37 cellular contexts compared by ENCODE assay signal in the genomic region with DNA sequence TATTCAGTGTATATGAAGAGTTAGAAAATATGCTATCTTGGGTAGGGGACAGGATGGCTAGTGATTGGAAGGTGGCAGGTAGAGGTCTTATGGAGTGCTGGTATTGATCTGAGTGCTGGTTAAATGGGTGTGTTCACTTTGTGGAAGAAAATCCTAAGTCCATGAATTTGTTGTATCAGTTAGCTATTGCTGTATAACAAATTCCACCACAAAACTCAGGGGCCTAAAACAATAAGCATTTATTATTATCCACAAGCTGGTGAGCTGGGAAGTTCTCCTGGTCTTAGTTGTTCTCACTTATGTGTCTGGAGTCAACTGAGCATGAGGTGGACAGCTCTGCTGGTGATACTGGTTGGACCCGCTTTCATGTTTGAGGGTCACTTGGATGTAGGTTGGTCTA.
"Had no signal": no experiment of that assay in that cellular context is flagged by ENCODE, and none has a peak within 500 bp of the region (broad histone marks: within the 10 kb centered on the region; RNA-seq: fewer than 3 reads in every experiment).

No MANE protein-coding gene starts in this region.

- H3K27me3 ChIP-seq: adrenal gland, body of pancreas, breast epithelium, Peyer's patch had no signal

- ATAC-seq: activated naive CD4-positive, alpha-beta T cell treated with anti-CD3 and anti-CD28 coated beads, Interleukin-2, amount 50 U/mL, for 72 hours; activated T-cell treated with anti-CD3 and anti-CD28 coated beads, Interleukin-2, amount 50 U/mL, for 4 hours; body of pancreas; PC-3; Right ventricle myocardium inferior; SK-N-SH treated with all-trans-retinoic acid at 6 μM for 48 hours had no signal

- H3K36me3 Mint-ChIP-seq: activated CD4-positive, alpha-beta memory T cell treated with anti-CD3 and anti-CD28 coated beads for 36 hours; activated naive CD4-positive, alpha-beta T cell treated with anti-CD3 and anti-CD28 coated beads, Interleukin-2, amount 50 U/mL, for 72 hours had no signal

- H3K36me3 ChIP-seq: adrenal gland, breast epithelium, Peyer's patch had no signal

- H3K4me3 ChIP-seq: adrenal gland, body of pancreas, breast epithelium, Peyer's patch had no signal

- H3K27ac Mint-ChIP-seq: activated B cell treated with CpG ODN at 0.5 μM for 24 hours; activated CD4-positive, alpha-beta memory T cell treated with anti-CD3 and anti-CD28 coated beads for 36 hours; activated naive CD4-positive, alpha-beta T cell treated with anti-CD3 and anti-CD28 coated beads for 36 hours; activated naive CD4-positive, alpha-beta T cell treated with anti-CD3 and anti-CD28 coated beads, Interleukin-2, amount 50 U/mL, for 72 hours; activated T-helper 1 cell treated with anti-CD3 and anti-CD28 coated beads, Interleukin-12 subunit alpha, Interleukin-12 subunit beta, Interleukin-2, Interleukin-4 antibody, amounts not matched to agents 30 ng/mL and 10 ng/mL and 1 ng/mL, durations not matched to agents 14 hours and 24 hours and 36 hours had no signal

- H3K27me3 Mint-ChIP-seq: activated B cell treated with CpG ODN at 0.5 μM for 24 hours; activated CD4-positive, alpha-beta memory T cell treated with anti-CD3 and anti-CD28 coated beads for 36 hours had no signal

- H3K4me1 ChIP-seq: body of pancreas, breast epithelium, Peyer's patch had no signal

- H3K4me3 Mint-ChIP-seq: activated B cell treated with CpG ODN at 0.5 μM for 24 hours; activated CD4-positive, alpha-beta memory T cell treated with anti-CD3 and anti-CD28 coated beads for 36 hours; activated naive CD4-positive, alpha-beta T cell treated with anti-CD3 and anti-CD28 coated beads for 36 hours; activated T-cell treated with anti-CD3 and anti-CD28 coated beads, Interleukin-2, amount 50 U/mL, for 4 hours; activated T-helper 1 cell treated with anti-CD3 and anti-CD28 coated beads, Interleukin-12 subunit alpha, Interleukin-12 subunit beta, Interleukin-2, Interleukin-4 antibody, amounts not matched to agents 30 ng/mL and 10 ng/mL and 1 ng/mL, durations not matched to agents 14 hours and 24 hours and 36 hours had no signal

- H3K4me1 Mint-ChIP-seq: activated B cell treated with CpG ODN at 0.5 μM for 24 hours had no signal

- FAIRE-seq: astrocyte had no signal

- H3K9me3 Mint-ChIP-seq: activated B cell treated with CpG ODN at 0.5 μM for 24 hours; activated CD4-positive, alpha-beta memory T cell treated with anti-CD3 and anti-CD28 coated beads for 36 hours; activated naive CD4-positive, alpha-beta T cell treated with anti-CD3 and anti-CD28 coated beads for 36 hours; activated naive CD4-positive, alpha-beta T cell treated with anti-CD3 and anti-CD28 coated beads, Interleukin-2, amount 50 U/mL, for 72 hours; activated T-cell treated with anti-CD3 and anti-CD28 coated beads, Interleukin-2, amount 50 U/mL, for 4 hours; activated T-helper 1 cell treated with anti-CD3 and anti-CD28 coated beads, Interleukin-12 subunit alpha, Interleukin-12 subunit beta, Interleukin-2, Interleukin-4 antibody, amounts not matched to agents 30 ng/mL and 10 ng/mL and 1 ng/mL, durations not matched to agents 14 hours and 24 hours and 36 hours had no signal

- H3K27ac ChIP-seq: adrenal gland, body of pancreas, Peyer's patch, VCaP had no signal

- DNase-seq: activated B cell treated with CpG ODN at 0.5 μM for 24 hours; activated CD4-positive, alpha-beta memory T cell treated with anti-CD3 and anti-CD28 coated beads for 36 hours; activated CD4-positive, alpha-beta T cell treated with anti-CD3 and anti-CD28 coated beads for 4 hours; activated CD4-positive, alpha-beta T cell treated with anti-CD3 and anti-CD28 coated beads, Interleukin-2, amount 50 U/mL, for 1 hour; activated CD4-positive, CD25-positive, alpha-beta regulatory T cell treated with anti-CD3 and anti-CD28 coated beads, Interleukin-2, amount 50 U/mL, for 72 hours; activated CD8-positive, alpha-beta memory T cell treated with anti-CD3 and anti-CD28 coated beads, Interleukin-2, amount 50 U/mL, for 4 hours; activated gamma-delta T cell treated with Interleukin-2 at 50 U/mL for 16 hours; activated naive CD4-positive, alpha-beta T cell treated with anti-CD3 and anti-CD28 coated beads for 36 hours; activated T-cell treated with anti-CD3 and anti-CD28 coated beads for 4 hours; activated T-cell treated with anti-CD3 and anti-CD28 coated beads, Interleukin-2, amount 50 U/mL, for 4 hours; adrenal gland; body of pancreas; central memory CD4-positive, alpha-beta T cell; Kasumi-1; MM.1S; MV-4-11; NCI-H1092; NCI-H1436 treated with DMSO at 0.1 percent for 48 hours; NCI-H1694 treated with DMSO at 0.1 percent for 48 hours; NCI-H2029; NCI-H345; NCI-H524 treated with DMSO at 0.1 percent for 48 hours; PC-3; Peyer's patch; RPMI8226; SIG-M5; SW 1271; T-helper 1 cell; T-helper 2 cell; T-helper 9 cell had no signal

- H3K9me3 ChIP-seq: adrenal gland, body of pancreas, breast epithelium, Peyer's patch had no signal
